1 cellular context compared by ENCODE assay signal in genomic region chr6:28867078-28867414, GRCh38.
TF ChIP-seq lines count a peak whose summit lies in the region.

No MANE protein-coding gene starts in this region.

TF ChIP-seq in K562, 482 proteins besides CTCF, POLR2A, EP300 and RAD21 (continued from another document and continues in another):
- TF ChIP-seq MGA (IDR thresholded peaks at IDR 0.05) (peak; percentile 64), CEBPB (tag; IDR thresholded peaks at IDR 0.05) (peak; percentile 50; the same call in 1 of the 2 replicates), PCBP2 (IDR thresholded peaks at IDR 0.05; ENCODE audit: low read depth, low read length, poor library complexity, severe bottlenecking) (no peak), TFAP4 (CRISPR knock-in tag; IDR thresholded peaks at IDR 0.05; ENCODE audit: borderline replicate concordance) (no peak), ARID3B (CRISPR knock-in tag; IDR thresholded peaks at IDR 0.05; ENCODE audit: borderline replicate concordance) (no peak), L3MBTL2 (IDR thresholded peaks at IDR 0.05) (peak; percentile 64), ZNF766 (CRISPR knock-in tag; conservative IDR thresholded peaks at IDR 0.05) (peak; percentile 34; the same call in 1 of the 2 replicates), SRSF3 (IDR thresholded peaks at IDR 0.05; ENCODE audit: insufficient read depth, low read length) (no peak), CTBP1 (IDR thresholded peaks at IDR 0.05; ENCODE audit: borderline replicate concordance) (0 out of 2 replicates have a peak, but pooled peaks have one; percentile 7), ZNF253 (CRISPR knock-in tag; conservative IDR thresholded peaks at IDR 0.05) (no peak), NUFIP1 (IDR thresholded peaks at IDR 0.05; ENCODE audit: partially characterized antibody) (no peak), ETV5 (CRISPR knock-in tag; IDR thresholded peaks at IDR 0.05; ENCODE audit: low read depth) (no peak), ERF (CRISPR knock-in tag; IDR thresholded peaks at IDR 0.05) (no peak), ZNF655 (CRISPR knock-in tag; IDR thresholded peaks at IDR 0.05) (no peak), HDAC2 (IDR thresholded peaks at IDR 0.05) (0 out of 2 replicates have a peak, but pooled peaks have one; percentile 24), SETDB1 (IDR thresholded peaks at IDR 0.05; ENCODE audit: low read length) (no peak), RBM39 (optimal IDR thresholded peaks at IDR 0.05; ENCODE audit: low read depth, low read length) (no peak), SMARCA4 (IDR thresholded peaks at IDR 0.05) (peak; percentile 43; the same call in 1 of the 2 replicates), MYBL2 (IDR thresholded peaks at IDR 0.05; ENCODE audit: low read depth) (no peak), MYBL2 (CRISPR knock-in tag; IDR thresholded peaks at IDR 0.05; ENCODE audit: borderline replicate concordance) (no peak), ZNF592 (IDR thresholded peaks at IDR 0.05) (0 out of 2 replicates have a peak, but pooled peaks have one; percentile 2), PKNOX1 (IDR thresholded peaks at IDR 0.05) (peak; percentile 58), SIX5 (IDR thresholded peaks at IDR 0.05; ENCODE audit: borderline replicate concordance in 1 of 2, insufficient read depth in 1 of 2, low read depth in 1 of 2, low read length in 2 of 2) (no peak), CEBPG (CRISPR knock-in tag; IDR thresholded peaks at IDR 0.05) (no peak), CEBPG (tag; conservative IDR thresholded peaks at IDR 0.05 in 1 of 2, IDR thresholded peaks at IDR 0.05 in 1 of 2) (no peak)
- TF ChIP-seq, protein P1, sequence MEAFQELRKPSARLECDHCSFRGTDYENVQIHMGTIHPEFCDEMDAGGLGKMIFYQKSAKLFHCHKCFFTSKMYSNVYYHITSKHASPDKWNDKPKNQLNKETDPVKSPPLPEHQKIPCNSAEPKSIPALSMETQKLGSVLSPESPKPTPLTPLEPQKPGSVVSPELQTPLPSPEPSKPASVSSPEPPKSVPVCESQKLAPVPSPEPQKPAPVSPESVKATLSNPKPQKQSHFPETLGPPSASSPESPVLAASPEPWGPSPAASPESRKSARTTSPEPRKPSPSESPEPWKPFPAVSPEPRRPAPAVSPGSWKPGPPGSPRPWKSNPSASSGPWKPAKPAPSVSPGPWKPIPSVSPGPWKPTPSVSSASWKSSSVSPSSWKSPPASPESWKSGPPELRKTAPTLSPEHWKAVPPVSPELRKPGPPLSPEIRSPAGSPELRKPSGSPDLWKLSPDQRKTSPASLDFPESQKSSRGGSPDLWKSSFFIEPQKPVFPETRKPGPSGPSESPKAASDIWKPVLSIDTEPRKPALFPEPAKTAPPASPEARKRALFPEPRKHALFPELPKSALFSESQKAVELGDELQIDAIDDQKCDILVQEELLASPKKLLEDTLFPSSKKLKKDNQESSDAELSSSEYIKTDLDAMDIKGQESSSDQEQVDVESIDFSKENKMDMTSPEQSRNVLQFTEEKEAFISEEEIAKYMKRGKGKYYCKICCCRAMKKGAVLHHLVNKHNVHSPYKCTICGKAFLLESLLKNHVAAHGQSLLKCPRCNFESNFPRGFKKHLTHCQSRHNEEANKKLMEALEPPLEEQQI (IDR thresholded peaks at IDR 0.05) = no peak
